ENCODE assay signal across 14 cellular contexts in the genomic region with DNA sequence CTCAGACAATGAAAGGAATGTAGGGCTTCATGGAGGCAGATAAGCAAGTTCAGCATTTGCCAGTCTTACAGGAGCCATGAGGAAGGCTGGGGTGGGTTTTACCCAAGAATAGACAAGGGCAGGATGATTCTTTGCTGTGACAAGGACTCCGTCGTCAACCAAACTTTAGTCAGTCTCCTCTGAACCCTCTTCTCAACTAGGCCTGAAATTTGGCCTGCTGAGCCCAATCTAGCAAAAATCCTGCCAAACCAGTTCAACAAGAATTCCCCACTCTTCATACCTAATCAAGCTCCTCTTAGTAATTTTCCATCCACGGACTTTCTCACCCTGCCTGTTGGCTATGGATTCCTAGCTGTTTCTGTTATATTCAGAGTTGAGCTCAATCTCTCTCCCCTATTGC.
A peak's percentile ranks its signal among the peaks of the same experiment; 100 is the strongest.
DNase-seq lines count a peak whose midpoint lies in the region; ATAC-seq and TF ChIP-seq lines count a peak whose summit lies in the region.
"Had no signal": no experiment of that assay in that cellular context is flagged by ENCODE, and none has a peak within 500 bp of the region (broad histone marks: within the 10 kb centered on the region; RNA-seq: fewer than 3 reads in every experiment).

No MANE protein-coding gene starts in this region.

- no peak overlapping the region for H3K4me3 ChIP-seq in epithelial cell of esophagus (ENCODE audit: low read length)

- H3K9me3 Mint-ChIP-seq in activated CD4-positive, alpha-beta memory T cell treated with anti-CD3 and anti-CD28 coated beads for 36 hours, result no peaks in the 10 kb centered on the region
- H3K9me3 Mint-ChIP-seq: activated CD8-positive, alpha-beta T cell treated with anti-CD3 and anti-CD28 coated beads for 36 hours; IgD-negative memory B cell had no signal

- no peak overlapping the region for H3K27ac Mint-ChIP-seq in activated CD4-positive, alpha-beta memory T cell treated with anti-CD3 and anti-CD28 coated beads for 36 hours
- H3K27ac Mint-ChIP-seq: activated CD8-positive, alpha-beta T cell treated with anti-CD3 and anti-CD28 coated beads for 36 hours; IgD-negative memory B cell had no signal

- POLR2A ChIA-PET in activated CD4-positive, alpha-beta memory T cell treated with anti-CD3 and anti-CD28 coated beads for 36 hours (lab: Charles Lee), result no interaction called here

- H3K4me3 Mint-ChIP-seq in activated CD4-positive, alpha-beta memory T cell treated with anti-CD3 and anti-CD28 coated beads for 36 hours, result no peak overlapping the region
- H3K4me3 Mint-ChIP-seq: activated CD8-positive, alpha-beta T cell treated with anti-CD3 and anti-CD28 coated beads for 36 hours; IgD-negative memory B cell had no signal

- no peak for ATAC-seq in HG02798 (IDR thresholded peaks at IDR 0.05; ENCODE audit: poor library complexity, unreplicated experiment)
- ATAC-seq in HG03439 (IDR thresholded peaks at IDR 0.05; ENCODE audit: unreplicated experiment), result no peak
- ATAC-seq: activated CD8-positive, alpha-beta T cell treated with anti-CD3 and anti-CD28 coated beads for 36 hours; Panc1; right cardiac atrium had no signal

- intact Hi-C loops in activated CD4-positive, alpha-beta memory T cell treated with anti-CD3 and anti-CD28 coated beads for 36 hours (cut with micrococcal nuclease), result no loop called here

- H3K36me3 Mint-ChIP-seq in activated CD4-positive, alpha-beta memory T cell treated with anti-CD3 and anti-CD28 coated beads for 36 hours, result no peaks in the 10 kb centered on the region
- H3K36me3 Mint-ChIP-seq: IgD-negative memory B cell had no signal

- H3K4me1 Mint-ChIP-seq in activated CD4-positive, alpha-beta memory T cell treated with anti-CD3 and anti-CD28 coated beads for 36 hours (ENCODE audit: low read depth), result no peaks in the 10 kb centered on the region
- H3K4me1 Mint-ChIP-seq: IgD-negative memory B cell had no signal

- peak; percentile 86 for DNase-seq in ELF-1 (ENCODE audit: low read depth, low spot score)
- DNase-seq in NCI-H2107 (lab: John Stamatoyannopoulos, UW), result peak; percentile 30
- DNase-seq in epithelial cell of esophagus (ENCODE audit: low read depth), result peak; percentile 93
- DNase-seq in mucosa of gallbladder (ENCODE audit: low spot score), result peak; percentile 68
- no peak for DNase-seq in activated CD4-positive, alpha-beta memory T cell treated with anti-CD3 and anti-CD28 coated beads for 36 hours
- DNase-seq in stimulated activated CD4-positive, alpha-beta T cell treated with anti-CD3 and anti-CD28 coated beads, Interleukin-2, amount 100 ng/mL, for 24 hours, result no peak
- DNase-seq: activated CD8-positive, alpha-beta T cell treated with anti-CD3 and anti-CD28 coated beads for 36 hours; HCEC 1CT; head of caudate nucleus; right cardiac atrium had no signal

- CTCF ChIA-PET in activated CD4-positive, alpha-beta memory T cell treated with anti-CD3 and anti-CD28 coated beads for 36 hours (lab: Charles Lee), result no interaction called here

- no peak for TF ChIP-seq CTCF in epithelial cell of esophagus (IDR thresholded peaks at IDR 0.05; ENCODE audit: insufficient read depth, low read depth, low read length, missing control alignments)

- peaks cover 2% of the 10 kb centered on the region for H3K27me3 Mint-ChIP-seq in activated CD4-positive, alpha-beta memory T cell treated with anti-CD3 and anti-CD28 coated beads for 36 hours
- H3K27me3 Mint-ChIP-seq: activated CD8-positive, alpha-beta T cell treated with anti-CD3 and anti-CD28 coated beads for 36 hours had no signal

Comparison
In these comparisons a context has a peak if more than half of its experiments do, and no peak if none do; other contexts are left out.
1. DNase-seq: peak in ELF-1 (single experiment), NCI-H2107 (single experiment), epithelial cell of esophagus (single experiment) and mucosa of gallbladder (single experiment); none in activated CD4-positive, alpha-beta memory T cell treated with anti-CD3 and anti-CD28 coated beads for 36 hours (single experiment) and stimulated activated CD4-positive, alpha-beta T cell treated with anti-CD3 and anti-CD28 coated beads, Interleukin-2, amount 100 ng/mL, for 24 hours (0 of 2).